Comparison of ENCODE assay signal across 16 cellular contexts in genomic region chr11:932435-932834, GRCh38. TPM values are rescaled to one million over a fixed set of nuclear protein-coding genes. Genes with fewer than 3 reads are reported as not detected.
DNase-seq lines count a peak whose midpoint lies in the region; ATAC-seq and TF ChIP-seq lines count a peak whose summit lies in the region.
"Had no signal": no experiment of that assay in that cellular context is flagged by ENCODE, and none has a peak within 500 bp of the region (broad histone marks: within the 10 kb centered on the region; RNA-seq: fewer than 3 reads in every experiment).

No MANE protein-coding gene starts in this region.

- peaks cover 3% of the 10 kb centered on the region for H3K36me3 Mint-ChIP-seq in nephron (ENCODE audit: low read depth)

- H3K27me3 Mint-ChIP-seq in nephron (ENCODE audit: low read depth), result no peaks in the 10 kb centered on the region

- 46 to 51% methylated on average over 4 of the region's 4 CpGs for WGBS in upper lobe of left lung, 2 donors

- H3K27ac ChIP-seq in upper lobe of left lung, result peak overlapping the region; percentile 30 to 73 (median 68)
- H3K27ac ChIP-seq: vagina had no signal

- intact Hi-C loops in Right ventricle myocardium inferior (cut with DNase I), result no loop called here
- intact Hi-C loops in cardiac septum (cut with DNase I), result no loop called here

- TF ChIP-seq EP300 in upper lobe of left lung (IDR thresholded peaks at IDR 0.05), result no peak

- no peak for DNase-seq in Right ventricle myocardium inferior (ENCODE audit: missing footprints)
- no peak for DNase-seq in cardiac septum (ENCODE audit: low spot score)
- DNase-seq in glomerular endothelial cell (ENCODE audit: extremely low read depth, low read depth, low spot score), result peak; percentile 45
- no peak for DNase-seq in upper lobe of left lung
- DNase-seq in epidermal melanocyte (ENCODE audit: insufficient read length, low spot score), result no peak
- DNase-seq in NCI-H1092 treated with DMSO at 0.1 percent for 48 hours (lab: John Stamatoyannopoulos, UW), result no peak
- DNase-seq: activated CD4-positive, alpha-beta T cell treated with anti-CD3 and anti-CD28 coated beads for 4 hours; activated T-cell treated with anti-CD3 and anti-CD28 coated beads, Interleukin-2, amount 50 U/mL, for 72 hours; erythroblast; MM.1S; mucosa of descending colon; NCI-H226; T-helper 1 cell had no signal

- ATAC-seq in Right ventricle myocardium inferior, result peak; percentile 47
- ATAC-seq in upper lobe of left lung (ENCODE audit: low FRiP score in 2 of 2), result peak in 1 of 2 donors; percentile 73
- ATAC-seq in HG03469 (IDR thresholded peaks at IDR 0.05; ENCODE audit: unreplicated experiment), result no peak
- ATAC-seq: activated T-cell treated with anti-CD3 and anti-CD28 coated beads, Interleukin-2, amount 50 U/mL, for 72 hours; mucosa of descending colon had no signal

- no peaks in the 10 kb centered on the region for H3K27me3 ChIP-seq in upper lobe of left lung
- H3K27me3 ChIP-seq: vagina had no signal

- H3K9me3 ChIP-seq in upper lobe of left lung, result no peaks in the 10 kb centered on the region
- H3K9me3 ChIP-seq: mucosa of descending colon, vagina had no signal

- TF ChIP-seq POLR2A in upper lobe of left lung (IDR thresholded peaks at IDR 0.05), result no peak

- H3K4me3 Mint-ChIP-seq in nephron, result peak overlapping the region in 2 of 3 experiments; percentile 2 to 21

- no peak overlapping the region for H3K4me3 ChIP-seq in upper lobe of left lung
- H3K4me3 ChIP-seq: mucosa of descending colon, vagina had no signal

- H3K4me1 ChIP-seq in upper lobe of left lung, result peaks cover 71 to 91% (median 78%) of the 10 kb centered on the region in 4 donors

- no peaks in the 10 kb centered on the region for H3K36me3 ChIP-seq in upper lobe of left lung
- H3K36me3 ChIP-seq: vagina had no signal

- no peak for TF ChIP-seq CTCF in nephron (IDR thresholded peaks at IDR 0.05; ENCODE audit: unreplicated experiment in 3 of 3)
- no peak for TF ChIP-seq CTCF in upper lobe of left lung (IDR thresholded peaks at IDR 0.05)

- no peaks in the 10 kb centered on the region for H3K9me3 Mint-ChIP-seq in nephron
- H3K9me3 Mint-ChIP-seq: activated T-cell treated with anti-CD3 and anti-CD28 coated beads, Interleukin-2, amount 50 U/mL, for 72 hours had no signal

- peaks cover 39% of the 10 kb centered on the region for H3K4me1 Mint-ChIP-seq in nephron

- H3K27ac Mint-ChIP-seq in nephron, result peak overlapping the region; percentile 63 to 89 (median 75)
- H3K27ac Mint-ChIP-seq: activated T-cell treated with anti-CD3 and anti-CD28 coated beads, Interleukin-2, amount 50 U/mL, for 72 hours had no signal

RNA-seq across cellular contexts. Expression of gene AP2A2, which starts 6.8 kb away (rescaled TPM):
- total RNA-seq in Right ventricle myocardium inferior, result 51.7 TPM
- total RNA-seq in cardiac septum, result 40.3 TPM
- total RNA-seq in glomerular endothelial cell, result 93.7 and 129 TPM in 2 replicates
- total RNA-seq in upper lobe of left lung, result 100 to 1,000 TPM in 3 of 6 donors, 10 to 100 TPM in 3; 55.7 to 273 (median 103) TPM

RNA-seq across cellular contexts. Expression of gene CHID1, which starts 21.8 kb away (rescaled TPM):
- total RNA-seq in Right ventricle myocardium inferior (49.4 TPM), cardiac septum (63.7 TPM), glomerular endothelial cell (83.5 and 87.7 TPM in 2 replicates), upper lobe of left lung (100 to 1,000 TPM in 1 of 6 donors, 10 to 100 TPM in 5; 34.6 to 144 (median 59.1) TPM)
